11 cellular contexts compared by ENCODE assay signal in genomic region chr1:226974544-226975258, GRCh38. TPM values are rescaled to one million over a fixed set of nuclear protein-coding genes. Genes with fewer than 3 reads are reported as not detected.
A peak's percentile ranks its signal among the peaks of the same experiment; 100 is the strongest.
DNase-seq lines count a peak whose midpoint lies in the region; ATAC-seq and TF ChIP-seq lines count a peak whose summit lies in the region.
"Had no signal": no experiment of that assay in that cellular context is flagged by ENCODE, and none has a peak within 500 bp of the region (broad histone marks: within the 10 kb centered on the region; RNA-seq: fewer than 3 reads in every experiment).

No MANE protein-coding gene starts in this region.

- H3K27me3 ChIP-seq in ovary: no peaks in the 10 kb centered on the region
- H3K27me3 ChIP-seq: brain microvascular endothelial cell had no signal

- TF ChIP-seq CTCF in ovary (IDR thresholded peaks at IDR 0.05): no peak

- TF ChIP-seq POLR2A in ovary (IDR thresholded peaks at IDR 0.05): no peak

- TF ChIP-seq EP300 in ovary (IDR thresholded peaks at IDR 0.05): no peak

- peak overlapping the region; percentile 47 to 77 for H3K27ac Mint-ChIP-seq in stimulated activated naive CD8-positive, alpha-beta T cell treated with anti-CD3 and anti-CD28 coated beads, Interleukin-15, amount 100 ng/mL, for 72 hours
- H3K27ac Mint-ChIP-seq: activated B cell treated with CpG ODN at 0.5 μM for 24 hours had no signal

- no peak overlapping the region for H3K4me3 Mint-ChIP-seq in stimulated activated naive CD8-positive, alpha-beta T cell treated with anti-CD3 and anti-CD28 coated beads, Interleukin-15, amount 100 ng/mL, for 72 hours
- H3K4me3 Mint-ChIP-seq: activated B cell treated with CpG ODN at 0.5 μM for 24 hours had no signal

- H3K4me1 Mint-ChIP-seq in stimulated activated naive CD8-positive, alpha-beta T cell treated with anti-CD3 and anti-CD28 coated beads, Interleukin-15, amount 100 ng/mL, for 72 hours: no peaks in the 10 kb centered on the region

- no peaks in the 10 kb centered on the region for H3K27me3 Mint-ChIP-seq in stimulated activated naive CD8-positive, alpha-beta T cell treated with anti-CD3 and anti-CD28 coated beads, Interleukin-15, amount 100 ng/mL, for 72 hours
- H3K27me3 Mint-ChIP-seq: activated B cell treated with CpG ODN at 0.5 μM for 24 hours had no signal

- H3K4me1 ChIP-seq in ovary (ENCODE audit: insufficient read depth): peaks cover 23% of the 10 kb centered on the region

- ATAC-seq in stimulated activated naive CD8-positive, alpha-beta T cell treated with anti-CD3 and anti-CD28 coated beads, Interleukin-15, amount 100 ng/mL, for 72 hours: no peak
- ATAC-seq in stimulated activated naive CD8-positive, alpha-beta T cell treated with anti-CD3 and anti-CD28 coated beads, Interleukin-15, Interleukin-2, amounts not matched to agents 100 U/mL and 50 U/mL, for 24 hours: no peak
- ATAC-seq in left cardiac atrium: peak; percentile 36 to 60
- ATAC-seq: HCT116 had no signal

- WGBS in ovary, 3 donors: 30 to 40% (median 30%) methylated on average over 14 of the region's 14 CpGs

- H3K4me3 ChIP-seq in ovary: no peak overlapping the region

- H3K36me3 ChIP-seq in ovary: no peaks in the 10 kb centered on the region
- H3K36me3 ChIP-seq: brain microvascular endothelial cell had no signal

- DNase-seq in stimulated activated naive CD8-positive, alpha-beta T cell treated with anti-CD3 and anti-CD28 coated beads, Interleukin-15, amount 100 ng/mL, for 72 hours: no peak
- DNase-seq in stimulated activated naive CD8-positive, alpha-beta T cell treated with anti-CD3 and anti-CD28 coated beads, Interleukin-15, Interleukin-2, amounts not matched to agents 100 U/mL and 50 U/mL, for 24 hours: no peak
- DNase-seq in left cardiac atrium (no peak), ovary (peak; percentile 54 to 74 (median 61)), cerebellar cortex (ENCODE audit: low spot score) (no peak), NCI-H774 (lab: John Stamatoyannopoulos, UW) (no peak), H4 (ENCODE audit: low spot score) (no peak), NCI-H1105 treated with DMSO at 0.1 percent for 48 hours (lab: John Stamatoyannopoulos, UW) (no peak)
- DNase-seq: activated B cell treated with CpG ODN at 0.5 μM for 24 hours, brain microvascular endothelial cell had no signal

- H3K9me3 ChIP-seq in ovary: no peaks in the 10 kb centered on the region

- H3K27ac ChIP-seq in ovary: peak overlapping the region; percentile 23 to 93
- H3K27ac ChIP-seq: brain microvascular endothelial cell had no signal

- intact Hi-C loops in left cardiac atrium (cut with DNase I): no loop called here
- intact Hi-C loops in ovary (cut with DNase I): no loop called here

- H3K9me3 Mint-ChIP-seq in stimulated activated naive CD8-positive, alpha-beta T cell treated with anti-CD3 and anti-CD28 coated beads, Interleukin-15, amount 100 ng/mL, for 72 hours: peaks cover 7 to 8% of the 10 kb centered on the region in 2 donors

RNA-seq across cellular contexts. Expression of gene COQ8A, which starts 34.6 kb away (rescaled TPM):
- total RNA-seq in left cardiac atrium (100 to 1,000 TPM; 107 to 179 TPM), ovary (100 to 1,000 TPM in 1 of 7 donors, 10 to 100 TPM in 6; 37.4 to 101 (median 71.2) TPM)
- polyA plus RNA-seq in ovary: 10 to 100 TPM; 37.5 to 59.9 TPM
- 7.2 and 8.3 TPM in 2 replicates for total RNA-seq in H4 (2014; rRNA removed; shearing (Covaris generic))

Comparison
In these comparisons a context has a peak if more than half of its experiments do, and no peak if none do; other contexts are left out.
1. ATAC-seq: peak in left cardiac atrium (2 of 2); none in stimulated activated naive CD8-positive, alpha-beta T cell treated with anti-CD3 and anti-CD28 coated beads, Interleukin-15, amount 100 ng/mL, for 72 hours (single experiment) and stimulated activated naive CD8-positive, alpha-beta T cell treated with anti-CD3 and anti-CD28 coated beads, Interleukin-15, Interleukin-2, amounts not matched to agents 100 U/mL and 50 U/mL, for 24 hours (single experiment).
2. DNase-seq: peak in ovary (5 of 5); none in stimulated activated naive CD8-positive, alpha-beta T cell treated with anti-CD3 and anti-CD28 coated beads, Interleukin-15, amount 100 ng/mL, for 72 hours (0 of 2), stimulated activated naive CD8-positive, alpha-beta T cell treated with anti-CD3 and anti-CD28 coated beads, Interleukin-15, Interleukin-2, amounts not matched to agents 100 U/mL and 50 U/mL, for 24 hours (single experiment), left cardiac atrium (single experiment), cerebellar cortex (single experiment), NCI-H774 (single experiment), H4 (single experiment) and NCI-H1105 treated with DMSO at 0.1 percent for 48 hours (single experiment).